Comparison of ENCODE assay signal across 13 cellular contexts in genomic region chr9:121985792-121986494, GRCh38.
A peak's percentile ranks its signal among the peaks of the same experiment; 100 is the strongest.
DNase-seq lines count a peak whose midpoint lies in the region; ATAC-seq and TF ChIP-seq lines count a peak whose summit lies in the region.
"Had no signal": no experiment of that assay in that cellular context is flagged by ENCODE, and none has a peak within 500 bp of the region (broad histone marks: within the 10 kb centered on the region; RNA-seq: fewer than 3 reads in every experiment).

No MANE protein-coding gene starts in this region.

- H3K4me3 Mint-ChIP-seq in type B pancreatic cell: no peak overlapping the region
- no peak overlapping the region for H3K4me3 Mint-ChIP-seq in natural killer cell
- H3K4me3 Mint-ChIP-seq: CD8-positive, alpha-beta memory T cell; natural killer cell treated with Interleukin-12 subunit alpha and Interleukin-12 subunit beta and Interleukin-15 and Interleukin-18, amount 100 ng/mL, for 72 hours had no signal

- H3K36me3 Mint-ChIP-seq in type B pancreatic cell: peaks cover 4% of the 10 kb centered on the region
- H3K36me3 Mint-ChIP-seq in natural killer cell: peaks cover 5% of the 10 kb centered on the region

- DNase-seq in Ammon's horn (ENCODE audit: low spot score): peak; percentile 56
- no peak for DNase-seq in astrocyte of the cerebellum (ENCODE audit: low read depth)
- DNase-seq in heart right ventricle: peak; percentile 52 to 75
- peak; percentile 70 for DNase-seq in sciatic nerve (ENCODE audit: low spot score)
- DNase-seq in stimulated activated CD4-positive, alpha-beta T cell treated with anti-CD3 and anti-CD28 coated beads, Interleukin-4, amount 100 ng/mL, for 4 hours: no peak
- DNase-seq in type B pancreatic cell (ENCODE audit: extremely low spot score, unreplicated experiment): no peak
- no peak for DNase-seq in natural killer cell
- DNase-seq in foreskin keratinocyte: no peak
- DNase-seq: CD8-positive, alpha-beta memory T cell; NCI-H510A had no signal

- H3K27me3 ChIP-seq in heart right ventricle (no peaks in the 10 kb centered on the region), foreskin keratinocyte (no peaks in the 10 kb centered on the region)

- in situ Hi-C loops in astrocyte of the cerebellum (cut with HindIII; ENCODE audit: low sequenced_read_pairs): loop anchor here (25.0 kb wide), 2 partner anchors 299 to 424 kb away; no protein-coding TSS in a partner anchor

- no peaks in the 10 kb centered on the region for H3K27me3 Mint-ChIP-seq in type B pancreatic cell
- no peaks in the 10 kb centered on the region for H3K27me3 Mint-ChIP-seq in natural killer cell (ENCODE audit: low read depth in 2 of 2)
- H3K27me3 Mint-ChIP-seq: CD8-positive, alpha-beta memory T cell; natural killer cell treated with Interleukin-12 subunit alpha and Interleukin-12 subunit beta and Interleukin-15 and Interleukin-18, amount 100 ng/mL, for 72 hours had no signal

- peaks cover 0 to 11% (median 4%) of the 10 kb centered on the region in 11 donors for H3K9me3 ChIP-seq in heart right ventricle

- H3K36me3 ChIP-seq in heart right ventricle: peaks cover 0 to 8% (median 0%) of the 10 kb centered on the region in 9 donors

- ATAC-seq in heart right ventricle: peak; percentile 72 to 91 (median 87)
- ATAC-seq in sciatic nerve: peak; percentile 85
- ATAC-seq in natural killer cell: no peak
- no peak for ATAC-seq in foreskin keratinocyte

- H3K4me1 Mint-ChIP-seq in type B pancreatic cell (ENCODE audit: unreplicated experiment) (no peaks in the 10 kb centered on the region), natural killer cell (no peaks in the 10 kb centered on the region)
- H3K4me1 Mint-ChIP-seq: CD8-positive, alpha-beta memory T cell had no signal

- H3K27ac ChIP-seq in heart right ventricle (peak overlapping the region in 9 of 10 donors; percentile 50 to 82 (median 75)), foreskin keratinocyte (no peak overlapping the region)
- H3K27ac ChIP-seq: epithelial cell of prostate, VCaP had no signal

- intact Hi-C loops in heart right ventricle (cut with DNase I): loop anchor here in 5 of 10 donors (5.0 to 10.0 kb wide), 5 partner anchors 111 to 289 kb away; no protein-coding TSS in a partner anchor
- intact Hi-C loops in sciatic nerve (cut with DNase I): no loop called here
- intact Hi-C loops in natural killer cell (cut with micrococcal nuclease): no loop called here

- H3K9me3 Mint-ChIP-seq in type B pancreatic cell: peaks cover 4% of the 10 kb centered on the region
- peaks cover 2 to 3% of the 10 kb centered on the region in 2 donors for H3K9me3 Mint-ChIP-seq in natural killer cell

- H3K27ac Mint-ChIP-seq in type B pancreatic cell: no peak overlapping the region
- no peak overlapping the region for H3K27ac Mint-ChIP-seq in natural killer cell
- H3K27ac Mint-ChIP-seq: CD8-positive, alpha-beta memory T cell; natural killer cell treated with Interleukin-12 subunit alpha and Interleukin-12 subunit beta and Interleukin-15 and Interleukin-18, amount 100 ng/mL, for 72 hours had no signal

- peaks cover 9 to 55% (median 30%) of the 10 kb centered on the region in 9 donors for H3K4me1 ChIP-seq in heart right ventricle
- H3K4me1 ChIP-seq in foreskin keratinocyte: no peaks in the 10 kb centered on the region

- 62 to 74% methylated on average over 14 of the region's 14 CpGs for WGBS in heart right ventricle, 2 donors

- TF ChIP-seq CTCF in astrocyte of the cerebellum (IDR thresholded peaks at IDR 0.05; ENCODE audit: low read depth, low read length, missing control alignments) (peak; percentile 42), heart right ventricle (IDR thresholded peaks at IDR 0.05) (peak in 6 of 9 donors; percentile 22 to 36 (median 30)), type B pancreatic cell (conservative IDR thresholded peaks at IDR 0.05) (no peak), natural killer cell (IDR thresholded peaks at IDR 0.05) (no peak), foreskin keratinocyte (conservative IDR thresholded peaks at IDR 0.05) (no peak)

- H3K4me3 ChIP-seq in astrocyte of the cerebellum (ENCODE audit: low read depth, low read length) (no peak overlapping the region), heart right ventricle (no peak overlapping the region)

Comparison
In these comparisons a context has a peak if more than half of its experiments do, and no peak if none do; other contexts are left out.
1. DNase-seq: peak in Ammon's horn (single experiment), heart right ventricle (2 of 2) and sciatic nerve (single experiment); none in astrocyte of the cerebellum (single experiment), stimulated activated CD4-positive, alpha-beta T cell treated with anti-CD3 and anti-CD28 coated beads, Interleukin-4, amount 100 ng/mL, for 4 hours (0 of 2), type B pancreatic cell (single experiment), natural killer cell (single experiment) and foreskin keratinocyte (0 of 2).
2. CTCF ChIP-seq: peak in astrocyte of the cerebellum (single experiment) and heart right ventricle (6 of 9); none in type B pancreatic cell (single experiment), natural killer cell (single experiment) and foreskin keratinocyte (single experiment).
3. ATAC-seq: peak in heart right ventricle (8 of 8) and sciatic nerve (single experiment); none in natural killer cell (0 of 3) and foreskin keratinocyte (single experiment).